In genomic region chr18:35171315-35171987, GRCh38 we compare ENCODE assay signal across 17 cellular contexts.
DNase-seq lines count a peak whose midpoint lies in the region; ATAC-seq lines count a peak whose summit lies in the region.
"Had no signal": no experiment of that assay in that cellular context is flagged by ENCODE, and none has a peak within 500 bp of the region (broad histone marks: within the 10 kb centered on the region; RNA-seq: fewer than 3 reads in every experiment).

No MANE protein-coding gene starts in this region.

- peaks cover 27% of the 10 kb centered on the region for H3K4me1 Mint-ChIP-seq in activated T-cell treated with anti-CD3 and anti-CD28 coated beads, Interleukin-2, amount 50 U/mL, for 72 hours (ENCODE audit: low read depth)
- peaks cover 15% of the 10 kb centered on the region for H3K4me1 Mint-ChIP-seq in activated T-helper 2 cell treated with anti-CD3 and anti-CD28 coated beads, Interferon-gamma antibody, Interleukin-2, Interleukin-4, amounts not matched to agents 10 μg/mL and 5 μg/mL and 100 μg/mL, durations not matched to agents 14 hours and 24 hours and 36 hours (ENCODE audit: low read depth)
- peaks cover 36% of the 10 kb centered on the region for H3K4me1 Mint-ChIP-seq in stimulated activated naive CD8-positive, alpha-beta T cell treated with anti-CD3 and anti-CD28 coated beads, Interleukin-15, Interleukin-2, amounts not matched to agents 100 ng/mL and 50 ng/mL, for 24 hours (ENCODE audit: low read depth)

- no peak for DNase-seq in activated T-cell treated with anti-CD3 and anti-CD28 coated beads, Interleukin-2, amount 50 U/mL, for 72 hours
- no peak for DNase-seq in activated T-cell treated with anti-CD3 and anti-CD28 coated beads, Interleukin-2, amount 50 U/mL, for 1 hour
- DNase-seq in activated T-helper 2 cell treated with anti-CD3 and anti-CD28 coated beads, Interferon-gamma antibody, Interleukin-2, Interleukin-4, amounts not matched to agents 10 μg/mL and 5 μg/mL and 100 μg/mL, durations not matched to agents 14 hours and 24 hours and 36 hours (ENCODE audit: low spot score) = no peak
- DNase-seq in kidney glomerular epithelial cell (lab: John Stamatoyannopoulos, UW) (peak; percentile 39), GF-D8 (lab: John Stamatoyannopoulos, UW) (no peak)
- DNase-seq: activated CD4-positive, alpha-beta T cell treated with anti-CD3 and anti-CD28 coated beads for 4 hours; AML-193; foreskin fibroblast; immature natural killer cell; NCI-H345; Peyer's patch; T-helper 1 cell had no signal

- H3K27ac Mint-ChIP-seq in activated T-cell treated with anti-CD3 and anti-CD28 coated beads, Interleukin-2, amount 50 U/mL, for 72 hours = peak overlapping the region; percentile 25
- H3K27ac Mint-ChIP-seq in activated T-helper 2 cell treated with anti-CD3 and anti-CD28 coated beads, Interferon-gamma antibody, Interleukin-2, Interleukin-4, amounts not matched to agents 10 μg/mL and 5 μg/mL and 100 μg/mL, durations not matched to agents 14 hours and 24 hours and 36 hours = peak overlapping the region; percentile 67
- peak overlapping the region; percentile 78 for H3K27ac Mint-ChIP-seq in stimulated activated naive CD8-positive, alpha-beta T cell treated with anti-CD3 and anti-CD28 coated beads, Interleukin-15, Interleukin-2, amounts not matched to agents 100 ng/mL and 50 ng/mL, for 24 hours
- H3K27ac Mint-ChIP-seq: immature natural killer cell, type B pancreatic cell had no signal

- intact Hi-C loops in activated T-helper 2 cell treated with anti-CD3 and anti-CD28 coated beads, Interferon-gamma antibody, Interleukin-2, Interleukin-4, amounts not matched to agents 10 μg/mL and 5 μg/mL and 100 μg/mL, durations not matched to agents 14 hours and 24 hours and 36 hours (cut with micrococcal nuclease) = loop anchor here (5.0 kb wide), 1 partner anchor 144 kb away; no protein-coding TSS in a partner anchor

- H3K9me3 Mint-ChIP-seq in activated T-cell treated with anti-CD3 and anti-CD28 coated beads, Interleukin-2, amount 50 U/mL, for 72 hours = peaks cover 3% of the 10 kb centered on the region in 2 donors
- peaks cover 5% of the 10 kb centered on the region for H3K9me3 Mint-ChIP-seq in activated T-helper 2 cell treated with anti-CD3 and anti-CD28 coated beads, Interferon-gamma antibody, Interleukin-2, Interleukin-4, amounts not matched to agents 10 μg/mL and 5 μg/mL and 100 μg/mL, durations not matched to agents 14 hours and 24 hours and 36 hours
- H3K9me3 Mint-ChIP-seq in stimulated activated naive CD8-positive, alpha-beta T cell treated with anti-CD3 and anti-CD28 coated beads, Interleukin-15, Interleukin-2, amounts not matched to agents 100 ng/mL and 50 ng/mL, for 24 hours = peaks cover 9% of the 10 kb centered on the region
- H3K9me3 Mint-ChIP-seq: immature natural killer cell, type B pancreatic cell had no signal

- no peak overlapping the region for H3K4me3 Mint-ChIP-seq in activated T-cell treated with anti-CD3 and anti-CD28 coated beads, Interleukin-2, amount 50 U/mL, for 72 hours
- no peak overlapping the region for H3K4me3 Mint-ChIP-seq in activated T-helper 2 cell treated with anti-CD3 and anti-CD28 coated beads, Interferon-gamma antibody, Interleukin-2, Interleukin-4, amounts not matched to agents 10 μg/mL and 5 μg/mL and 100 μg/mL, durations not matched to agents 14 hours and 24 hours and 36 hours (ENCODE audit: low read depth)
- peak overlapping the region; percentile 4 for H3K4me3 Mint-ChIP-seq in stimulated activated naive CD8-positive, alpha-beta T cell treated with anti-CD3 and anti-CD28 coated beads, Interleukin-15, Interleukin-2, amounts not matched to agents 100 ng/mL and 50 ng/mL, for 24 hours
- H3K4me3 Mint-ChIP-seq: brain, immature natural killer cell, type B pancreatic cell had no signal

- no peaks in the 10 kb centered on the region for H3K27me3 Mint-ChIP-seq in activated T-cell treated with anti-CD3 and anti-CD28 coated beads, Interleukin-2, amount 50 U/mL, for 72 hours (ENCODE audit: low read depth)
- no peaks in the 10 kb centered on the region for H3K27me3 Mint-ChIP-seq in activated T-helper 2 cell treated with anti-CD3 and anti-CD28 coated beads, Interferon-gamma antibody, Interleukin-2, Interleukin-4, amounts not matched to agents 10 μg/mL and 5 μg/mL and 100 μg/mL, durations not matched to agents 14 hours and 24 hours and 36 hours (ENCODE audit: low read depth)
- H3K27me3 Mint-ChIP-seq in stimulated activated naive CD8-positive, alpha-beta T cell treated with anti-CD3 and anti-CD28 coated beads, Interleukin-15, Interleukin-2, amounts not matched to agents 100 ng/mL and 50 ng/mL, for 24 hours = no peaks in the 10 kb centered on the region
- H3K27me3 Mint-ChIP-seq: type B pancreatic cell had no signal

- ATAC-seq in activated T-cell treated with anti-CD3 and anti-CD28 coated beads, Interleukin-2, amount 50 U/mL, for 72 hours (replicated peaks in 1 of 2) = peak; percentile 42 to 65
- ATAC-seq in GM18909 (IDR thresholded peaks at IDR 0.05; ENCODE audit: poor library complexity, unreplicated experiment) = no peak
- ATAC-seq in GM21717 (IDR thresholded peaks at IDR 0.05; ENCODE audit: unreplicated experiment) = no peak

- H3K36me3 Mint-ChIP-seq in activated T-cell treated with anti-CD3 and anti-CD28 coated beads, Interleukin-2, amount 50 U/mL, for 72 hours (ENCODE audit: insufficient read depth in 2 of 2) = peaks cover 0 to 8% of the 10 kb centered on the region in 2 donors
- H3K36me3 Mint-ChIP-seq in activated T-helper 2 cell treated with anti-CD3 and anti-CD28 coated beads, Interferon-gamma antibody, Interleukin-2, Interleukin-4, amounts not matched to agents 10 μg/mL and 5 μg/mL and 100 μg/mL, durations not matched to agents 14 hours and 24 hours and 36 hours (ENCODE audit: low read depth) = no peaks in the 10 kb centered on the region
- no peaks in the 10 kb centered on the region for H3K36me3 Mint-ChIP-seq in stimulated activated naive CD8-positive, alpha-beta T cell treated with anti-CD3 and anti-CD28 coated beads, Interleukin-15, Interleukin-2, amounts not matched to agents 100 ng/mL and 50 ng/mL, for 24 hours (ENCODE audit: low read depth)
- H3K36me3 Mint-ChIP-seq: brain, type B pancreatic cell had no signal

Comparison
In these comparisons a context has a peak if more than half of its experiments do, and no peak if none do; other contexts are left out.
1. ATAC-seq: peak in activated T-cell treated with anti-CD3 and anti-CD28 coated beads, Interleukin-2, amount 50 U/mL, for 72 hours (2 of 2); none in GM18909 (single experiment) and GM21717 (single experiment).
2. H3K27ac Mint-ChIP-seq: peak in every context shown above with its lines; median percentile 78 in stimulated activated naive CD8-positive, alpha-beta T cell treated with anti-CD3 and anti-CD28 coated beads, Interleukin-15, Interleukin-2, amounts not matched to agents 100 ng/mL and 50 ng/mL, for 24 hours; 67 in activated T-helper 2 cell treated with anti-CD3 and anti-CD28 coated beads, Interferon-gamma antibody, Interleukin-2, Interleukin-4, amounts not matched to agents 10 μg/mL and 5 μg/mL and 100 μg/mL, durations not matched to agents 14 hours and 24 hours and 36 hours; 25 in activated T-cell treated with anti-CD3 and anti-CD28 coated beads, Interleukin-2, amount 50 U/mL, for 72 hours.